In the genomic region with DNA sequence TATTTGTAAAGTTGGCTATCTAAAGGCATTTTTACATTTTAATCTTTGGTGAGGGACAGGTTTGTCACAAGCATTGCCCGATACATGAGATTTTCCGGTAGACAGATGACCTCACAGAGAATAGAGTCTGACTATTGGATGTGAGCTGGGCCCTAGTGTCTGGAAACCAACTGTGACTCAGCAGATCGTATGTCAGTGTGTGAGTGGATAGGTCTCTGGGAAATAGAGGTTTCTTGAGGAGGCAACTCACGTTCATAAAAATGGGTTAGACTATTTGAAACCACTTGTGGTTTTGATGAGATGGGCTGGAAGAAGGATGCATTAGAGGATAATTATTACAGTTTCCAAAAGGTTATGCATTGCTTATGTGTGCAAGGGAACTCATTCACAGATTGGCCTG, we compare ENCODE assay signal across 26 cellular contexts. TPM values are rescaled to one million over a fixed set of nuclear protein-coding genes. Genes with fewer than 3 reads are reported as not detected.
"Had no signal": no experiment of that assay in that cellular context is flagged by ENCODE, and none has a peak within 500 bp of the region (broad histone marks: within the 10 kb centered on the region; RNA-seq: fewer than 3 reads in every experiment).

No MANE protein-coding gene starts in this region.

- FAIRE-seq: small intestine, urothelium cell line had no signal

- H3K4me3 ChIP-seq: left ventricle myocardium inferior, lung, mucosa of descending colon, ovary, sigmoid colon, spleen, suprapubic skin, thoracic aorta, tibial artery, upper lobe of right lung had no signal

- H3K36me3 ChIP-seq: left ventricle myocardium inferior, ovary, sigmoid colon, spleen, suprapubic skin, thoracic aorta, tibial artery, upper lobe of right lung had no signal

- H3K36me3 Mint-ChIP-seq: stimulated activated effector memory CD8-positive, alpha-beta T cell treated with anti-CD3 and anti-CD28 coated beads, Interleukin-12 subunit alpha, Interleukin-12 subunit beta, amount 100 ng/mL, for 72 hours had no signal

- H3K27me3 ChIP-seq: ovary, sigmoid colon, suprapubic skin, tibial artery, upper lobe of right lung had no signal

- H3K27ac ChIP-seq: left ventricle myocardium inferior, ovary, sigmoid colon, spleen, suprapubic skin, thoracic aorta, tibial artery, upper lobe of right lung had no signal

- H3K9me3 ChIP-seq: ovary had no signal

- H3K4me1 Mint-ChIP-seq: naive thymus-derived CD4-positive, alpha-beta T cell; stimulated activated effector memory CD8-positive, alpha-beta T cell treated with anti-CD3 and anti-CD28 coated beads, Interleukin-12 subunit alpha, Interleukin-12 subunit beta, amount 100 ng/mL, for 72 hours had no signal

- H3K4me3 Mint-ChIP-seq: naive thymus-derived CD4-positive, alpha-beta T cell; natural killer cell treated with Interleukin-12 subunit alpha and Interleukin-12 subunit beta and Interleukin-15 and Interleukin-18, amount 100 ng/mL, for 72 hours; stimulated activated effector memory CD8-positive, alpha-beta T cell treated with anti-CD3 and anti-CD28 coated beads, Interleukin-12 subunit alpha, Interleukin-12 subunit beta, amount 100 ng/mL, for 72 hours; stimulated activated naive CD8-positive, alpha-beta T cell treated with anti-CD3 and anti-CD28 coated beads, Interleukin-15, Interleukin-2, amounts not matched to agents 100 ng/mL and 50 ng/mL, for 24 hours had no signal

- H3K4me1 ChIP-seq: left ventricle myocardium inferior, spleen, suprapubic skin, tibial artery, upper lobe of right lung had no signal

- H3K27me3 Mint-ChIP-seq: natural killer cell treated with Interleukin-12 subunit alpha and Interleukin-12 subunit beta and Interleukin-15 and Interleukin-18, amount 100 ng/mL, for 72 hours; progenitor cell of endocrine pancreas; stimulated activated naive CD8-positive, alpha-beta T cell treated with anti-CD3 and anti-CD28 coated beads, Interleukin-15, Interleukin-2, amounts not matched to agents 100 ng/mL and 50 ng/mL, for 24 hours had no signal

- ATAC-seq: mucosa of descending colon; naive thymus-derived CD4-positive, alpha-beta T cell; natural killer cell treated with Interleukin-12 subunit alpha and Interleukin-12 subunit beta and Interleukin-15 and Interleukin-18, amount 100 ng/mL, for 72 hours; right cardiac atrium; stimulated activated effector memory CD8-positive, alpha-beta T cell treated with anti-CD3 and anti-CD28 coated beads, Interleukin-12 subunit alpha, Interleukin-12 subunit beta, amount 100 ng/mL, for 72 hours; upper lobe of right lung had no signal

- DNase-seq: hypothalamus; islet precursor cell; left ventricle myocardium inferior; mesendoderm; midbrain; mucosa of descending colon; naive thymus-derived CD4-positive, alpha-beta T cell; ovary; retina; right cardiac atrium; sigmoid colon; small intestine; spleen; stimulated activated CD4-positive, alpha-beta T cell treated with anti-CD3 and anti-CD28 coated beads, Interleukin-4, amount 100 ng/mL, for 24 hours; stimulated activated naive CD4-positive, alpha-beta T cell; tibial artery; upper lobe of right lung had no signal

- H3K27ac Mint-ChIP-seq: naive thymus-derived CD4-positive, alpha-beta T cell; natural killer cell treated with Interleukin-12 subunit alpha and Interleukin-12 subunit beta and Interleukin-15 and Interleukin-18, amount 100 ng/mL, for 72 hours; progenitor cell of endocrine pancreas; stimulated activated effector memory CD8-positive, alpha-beta T cell treated with anti-CD3 and anti-CD28 coated beads, Interleukin-12 subunit alpha, Interleukin-12 subunit beta, amount 100 ng/mL, for 72 hours; stimulated activated naive CD8-positive, alpha-beta T cell treated with anti-CD3 and anti-CD28 coated beads, Interleukin-15, Interleukin-2, amounts not matched to agents 100 ng/mL and 50 ng/mL, for 24 hours had no signal

RNA-seq across cellular contexts. Expression of a gene that starts 19.2 kb away (rescaled TPM):
- total RNA-seq: myocyte; naive thymus-derived CD4-positive, alpha-beta T cell; natural killer cell treated with Interleukin-12 subunit alpha and Interleukin-12 subunit beta and Interleukin-15 and Interleukin-18, amount 100 ng/mL, for 72 hours; spleen; upper lobe of right lung had no signal
- polyA plus RNA-seq: naive thymus-derived CD4-positive, alpha-beta T cell had no signal

RNA-seq across cellular contexts. Expression of a gene that starts 55.9 kb away (rescaled TPM):
- polyA plus RNA-seq: naive thymus-derived CD4-positive, alpha-beta T cell had no signal
